1 cellular context compared by ENCODE assay signal in genomic region chr14:23910081-23910875, GRCh38.
TF ChIP-seq lines count a peak whose summit lies in the region.

No MANE protein-coding gene starts in this region.

TF ChIP-seq in HepG2, 621 proteins besides CTCF, POLR2A, EP300 and RAD21 (continued from another document and continues in another):
- TF ChIP-seq ZNF501 (CRISPR knock-in tag; IDR thresholded peaks at IDR 0.05) (peak; percentile 71), ISL2 (CRISPR knock-in tag; IDR thresholded peaks at IDR 0.05) (peak; percentile 70), SMAD9 (CRISPR knock-in tag; IDR thresholded peaks at IDR 0.05) (no peak), HOXA3 (CRISPR knock-in tag; IDR thresholded peaks at IDR 0.05) (no peak), ZNF451 (CRISPR knock-in tag; IDR thresholded peaks at IDR 0.05) (no peak; the same call in 1 of the 2 replicates), LBX2 (CRISPR knock-in tag; IDR thresholded peaks at IDR 0.05; ENCODE audit: borderline replicate concordance) (no peak), PLRG1 (conservative IDR thresholded peaks at IDR 0.05) (no peak), ZNF772 (CRISPR knock-in tag; IDR thresholded peaks at IDR 0.05) (no peak), CSRNP2 (CRISPR knock-in tag; conservative IDR thresholded peaks at IDR 0.05; ENCODE audit: low read depth) (no peak), MAF1 (CRISPR knock-in tag; IDR thresholded peaks at IDR 0.05; ENCODE audit: borderline replicate concordance) (no peak), SALL2 (CRISPR knock-in tag; IDR thresholded peaks at IDR 0.05) (no peak), LRRFIP1 (CRISPR knock-in tag; conservative IDR thresholded peaks at IDR 0.05) (no peak), ATRX (CRISPR knock-in tag; IDR thresholded peaks at IDR 0.05; ENCODE audit: borderline replicate concordance) (no peak), ZNF605 (CRISPR knock-in tag; IDR thresholded peaks at IDR 0.05) (no peak), SKIL (CRISPR knock-in tag; IDR thresholded peaks at IDR 0.05; ENCODE audit: borderline replicate concordance) (no peak), PAXIP1 (CRISPR knock-in tag; conservative IDR thresholded peaks at IDR 0.05) (no peak), THAP9 (CRISPR knock-in tag; IDR thresholded peaks at IDR 0.05; ENCODE audit: borderline replicate concordance) (peak; percentile 60; the same call in 1 of the 2 replicates), SMAD1 (CRISPR knock-in tag; IDR thresholded peaks at IDR 0.05; ENCODE audit: borderline replicate concordance, low read depth) (peak; percentile 73; the same call in 1 of the 2 replicates), ZNF547 (CRISPR knock-in tag; IDR thresholded peaks at IDR 0.05) (no peak), ZNF691 (CRISPR knock-in tag; IDR thresholded peaks at IDR 0.05; ENCODE audit: borderline replicate concordance, low read depth) (peak; percentile 90; the same call in 1 of the 2 replicates), KDM4B (CRISPR knock-in tag; IDR thresholded peaks at IDR 0.05) (peak; percentile 86), USF2 (IDR thresholded peaks at IDR 0.05; ENCODE audit: low read depth, low read length) (no peak), USF2 (CRISPR knock-in tag; IDR thresholded peaks at IDR 0.05; ENCODE audit: borderline replicate concordance) (no peak), ZNF790 (CRISPR knock-in tag; IDR thresholded peaks at IDR 0.05; ENCODE audit: borderline replicate concordance) (no peak), ZNF282 (IDR thresholded peaks at IDR 0.05; ENCODE audit: partially characterized antibody) (no peak), NKX3-1 (CRISPR knock-in tag; IDR thresholded peaks at IDR 0.05) (no peak), FLYWCH1 (CRISPR knock-in tag; IDR thresholded peaks at IDR 0.05) (no peak), TGIF2 (CRISPR knock-in tag; IDR thresholded peaks at IDR 0.05) (no peak; the same call in 1 of the 2 replicates), AHR (CRISPR knock-in tag; IDR thresholded peaks at IDR 0.05) (peak; percentile 65; the same call in 1 of the 2 replicates), PHF8 (CRISPR knock-in tag; IDR thresholded peaks at IDR 0.05) (0 out of 2 replicates have a peak, but pooled peaks have one; percentile 21), ZNF614 (CRISPR knock-in tag; IDR thresholded peaks at IDR 0.05; ENCODE audit: borderline replicate concordance) (peak; percentile 72; the same call in 1 of the 2 replicates), ZNF646 (CRISPR knock-in tag; IDR thresholded peaks at IDR 0.05) (no peak), ZSCAN29 (CRISPR knock-in tag; conservative IDR thresholded peaks at IDR 0.05) (no peak)
